ENCODE assay signal across 1 cellular context in the genomic region with DNA sequence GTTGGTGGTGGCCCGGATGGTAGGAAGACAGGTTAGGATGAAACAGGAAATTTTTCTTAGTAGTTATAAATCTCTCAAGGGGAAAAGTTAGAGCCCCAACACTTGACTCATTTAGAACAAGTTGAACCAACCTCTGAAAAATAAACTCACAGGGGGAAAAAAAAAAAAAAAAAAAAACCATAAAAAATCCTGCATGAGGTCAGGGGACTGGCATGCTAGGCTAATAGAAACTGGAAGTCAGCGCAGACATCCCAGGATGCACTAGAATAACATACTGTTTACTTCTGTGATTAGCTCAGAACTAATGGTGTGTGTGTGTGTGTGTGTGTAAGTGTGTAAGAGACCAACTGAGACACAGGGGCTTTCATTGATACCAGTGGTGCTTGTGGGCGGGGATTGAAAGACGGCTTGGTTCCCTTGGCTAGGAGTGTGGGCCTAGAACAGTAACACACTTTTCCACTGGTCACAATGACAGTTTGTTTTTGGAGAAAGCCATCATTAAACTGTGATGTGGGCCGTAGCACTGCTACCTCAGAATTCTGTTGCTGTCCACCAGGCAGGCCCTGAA.
TF ChIP-seq lines count a peak whose summit lies in the region.

No MANE protein-coding gene starts in this region.

TF ChIP-seq in IMR-90, 13 proteins besides CTCF, POLR2A, EP300 and RAD21 (continued from another document):
- TF ChIP-seq, protein P1, sequence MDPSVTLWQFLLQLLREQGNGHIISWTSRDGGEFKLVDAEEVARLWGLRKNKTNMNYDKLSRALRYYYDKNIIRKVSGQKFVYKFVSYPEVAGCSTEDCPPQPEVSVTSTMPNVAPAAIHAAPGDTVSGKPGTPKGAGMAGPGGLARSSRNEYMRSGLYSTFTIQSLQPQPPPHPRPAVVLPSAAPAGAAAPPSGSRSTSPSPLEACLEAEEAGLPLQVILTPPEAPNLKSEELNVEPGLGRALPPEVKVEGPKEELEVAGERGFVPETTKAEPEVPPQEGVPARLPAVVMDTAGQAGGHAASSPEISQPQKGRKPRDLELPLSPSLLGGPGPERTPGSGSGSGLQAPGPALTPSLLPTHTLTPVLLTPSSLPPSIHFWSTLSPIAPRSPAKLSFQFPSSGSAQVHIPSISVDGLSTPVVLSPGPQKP (IDR thresholded peaks at IDR 0.05; ENCODE audit: borderline replicate concordance, low read depth, low read length) = no peak
- no peak for TF ChIP-seq MAZ (IDR thresholded peaks at IDR 0.05; ENCODE audit: borderline replicate concordance, low read depth, low read length)
